ENCODE assay signal across 20 cellular contexts in the genomic region with DNA sequence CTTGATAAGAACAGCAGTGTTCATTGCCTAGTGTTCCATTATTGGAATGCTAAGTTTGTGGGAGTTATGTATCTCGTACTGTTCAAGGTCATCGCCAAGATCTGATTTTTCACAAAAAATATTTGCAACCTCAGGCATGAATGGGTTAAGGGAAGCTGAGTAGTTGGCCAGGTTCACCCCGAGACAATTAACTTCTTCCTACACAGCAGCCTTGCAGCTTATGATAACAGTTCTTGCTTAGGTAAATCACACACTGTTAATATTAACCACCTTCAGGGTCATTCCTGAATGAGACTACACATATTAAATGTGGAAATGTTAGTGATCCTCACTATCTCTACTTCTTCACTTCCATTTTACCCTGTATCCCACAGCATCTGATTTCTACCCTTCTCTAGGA. TPM values are rescaled to one million over a fixed set of nuclear protein-coding genes. Genes with fewer than 3 reads are reported as not detected.
DNase-seq lines count a peak whose midpoint lies in the region; ATAC-seq, FAIRE-seq and TF ChIP-seq lines count a peak whose summit lies in the region.
"Had no signal": no experiment of that assay in that cellular context is flagged by ENCODE, and none has a peak within 500 bp of the region (broad histone marks: within the 10 kb centered on the region; RNA-seq: fewer than 3 reads in every experiment).

No MANE protein-coding gene starts in this region.

- intact Hi-C loops in pancreas (cut with DNase I): no loop called here

- H3K9me3 ChIP-seq in pancreas: no peaks in the 10 kb centered on the region

- peaks cover 3 to 29% (median 7%) of the 10 kb centered on the region in 3 donors for H3K4me1 ChIP-seq in pancreas

- DNase-seq in GM12891 (ENCODE audit: insufficient read length, low spot score) (no peak), kidney glomerular epithelial cell (lab: John Stamatoyannopoulos, UW) (peak; percentile 45), pancreas (no peak), type B pancreatic cell (ENCODE audit: extremely low spot score, unreplicated experiment) (no peak), T-helper 9 cell (no peak)
- DNase-seq in activated CD4-positive, alpha-beta T cell treated with anti-CD3 and anti-CD28 coated beads, Interleukin-2, amount 10 ng/mL, durations not matched to agents 7 days and 5 days: no peak
- DNase-seq: AML-193; Calu3; CD4-positive, alpha-beta T cell; DND-41; EL; HCEC 1CT; KG1 had no signal

- TF ChIP-seq CTCF in pancreas (IDR thresholded peaks at IDR 0.05): no peak
- TF ChIP-seq CTCF in type B pancreatic cell (conservative IDR thresholded peaks at IDR 0.05): no peak

- WGBS in pancreas, 2 donors: 6% methylated on average over 3 of the region's 3 CpGs

- H3K4me1 Mint-ChIP-seq in type B pancreatic cell (ENCODE audit: unreplicated experiment): peaks cover 10% of the 10 kb centered on the region
- H3K4me1 Mint-ChIP-seq in activated CD4-positive, alpha-beta T cell treated with anti-CD3 and anti-CD28 coated beads, Interleukin-2, amount 10 ng/mL, durations not matched to agents 7 days and 5 days: peaks cover 12% of the 10 kb centered on the region
- H3K4me1 Mint-ChIP-seq: GM23338 had no signal

- H3K4me3 ChIP-seq in pancreas: no peak overlapping the region
- H3K4me3 ChIP-seq: GM12878, GM23338 had no signal

- H3K27me3 Mint-ChIP-seq in type B pancreatic cell: no peaks in the 10 kb centered on the region
- peaks cover 9% of the 10 kb centered on the region for H3K27me3 Mint-ChIP-seq in activated CD4-positive, alpha-beta T cell treated with anti-CD3 and anti-CD28 coated beads, Interleukin-2, amount 10 ng/mL, durations not matched to agents 7 days and 5 days

- POLR2A ChIA-PET in activated CD4-positive, alpha-beta T cell treated with anti-CD3 and anti-CD28 coated beads, Interleukin-2, amount 10 ng/mL, durations not matched to agents 7 days and 5 days (lab: Charles Lee): no interaction called here

- CTCF ChIA-PET in activated CD4-positive, alpha-beta T cell treated with anti-CD3 and anti-CD28 coated beads, Interleukin-2, amount 10 ng/mL, durations not matched to agents 7 days and 5 days (lab: Charles Lee): interaction anchor here (0.5 to 1.2 kb wide), 2 partner anchors 29 to 87 kb away, joined by 3 to 4 read pairs; no protein-coding TSS in a partner anchor

- peak; percentile 28 for FAIRE-seq in GM12891 (lab: Jason Lieb, UNC)
- no peak for FAIRE-seq in pancreas (lab: Jason Lieb, UNC)
- FAIRE-seq: A204.1, GM12878, H54 had no signal

- no peak for TF ChIP-seq POLR2A in GM12891 (IDR thresholded peaks at IDR 0.05; ENCODE audit: low read depth, low read length)

- no peaks in the 10 kb centered on the region for H3K36me3 Mint-ChIP-seq in type B pancreatic cell
- no peaks in the 10 kb centered on the region for H3K36me3 Mint-ChIP-seq in activated CD4-positive, alpha-beta T cell treated with anti-CD3 and anti-CD28 coated beads, Interleukin-2, amount 10 ng/mL, durations not matched to agents 7 days and 5 days (ENCODE audit: low read depth)

- no peaks in the 10 kb centered on the region for H3K36me3 ChIP-seq in pancreas

- H3K9me3 Mint-ChIP-seq in type B pancreatic cell: no peaks in the 10 kb centered on the region
- H3K9me3 Mint-ChIP-seq in activated CD4-positive, alpha-beta T cell treated with anti-CD3 and anti-CD28 coated beads, Interleukin-2, amount 10 ng/mL, durations not matched to agents 7 days and 5 days: no peaks in the 10 kb centered on the region
- H3K9me3 Mint-ChIP-seq: CD4-positive, alpha-beta T cell; GM23338 had no signal

- H3K27me3 ChIP-seq in pancreas: no peaks in the 10 kb centered on the region

- ATAC-seq in pancreas (peak; percentile 53 to 86 (median 73)), HG03025 (IDR thresholded peaks at IDR 0.05; ENCODE audit: low FRiP score, unreplicated experiment) (no peak), HG03196 (IDR thresholded peaks at IDR 0.05; ENCODE audit: unreplicated experiment) (no peak)
- ATAC-seq: GM12878, GM23338 had no signal

- no peak overlapping the region for H3K27ac Mint-ChIP-seq in type B pancreatic cell
- no peak overlapping the region for H3K27ac Mint-ChIP-seq in activated CD4-positive, alpha-beta T cell treated with anti-CD3 and anti-CD28 coated beads, Interleukin-2, amount 10 ng/mL, durations not matched to agents 7 days and 5 days
- H3K27ac Mint-ChIP-seq: CD4-positive, alpha-beta T cell; GM23338 had no signal

- H3K27ac ChIP-seq in pancreas: peak overlapping the region in 2 of 4 donors; percentile 50 to 75
- H3K27ac ChIP-seq: C4-2B had no signal

- peak overlapping the region; percentile 8 for H3K4me3 Mint-ChIP-seq in type B pancreatic cell
- H3K4me3 Mint-ChIP-seq in activated CD4-positive, alpha-beta T cell treated with anti-CD3 and anti-CD28 coated beads, Interleukin-2, amount 10 ng/mL, durations not matched to agents 7 days and 5 days: no peak overlapping the region
- H3K4me3 Mint-ChIP-seq: CD4-positive, alpha-beta T cell; GM23338 had no signal

TF ChIP-seq in GM12891, 5 proteins besides CTCF, POLR2A, EP300 and RAD21:
- TF ChIP-seq TAF1 (IDR thresholded peaks at IDR 0.05; ENCODE audit: low read depth, low read length) (no peak), POU2F2 (IDR thresholded peaks at IDR 0.05; ENCODE audit: low read depth, low read length) (no peak), PAX5 (IDR thresholded peaks at IDR 0.05; ENCODE audit: insufficient read depth, low read length, severe bottlenecking) (no peak), SPI1 (IDR thresholded peaks at IDR 0.05; ENCODE audit: low read depth, low read length) (no peak), POLR2AphosphoS5 (IDR thresholded peaks at IDR 0.05; ENCODE audit: low read depth, low read length) (no peak)

RNA-seq across cellular contexts. Expression of a gene that starts 18.0 kb away (rescaled TPM):
- 43.4 TPM for polyA plus RNA-seq in GM12891 (2012; ENCODE audit: low read depth, missing spikeins)
- total RNA-seq in pancreas (100 to 1,000 TPM in 4 of 6 donors, 10 to 100 TPM in 2; 70.9 to 144 (median 127) TPM), type B pancreatic cell (ENCODE audit: low replicate concordance) (44.6 and 56.3 TPM in 2 replicates)
- 100 to 1,000 TPM in 1 of 2 donors, 10 to 100 TPM in 1; 97.3 to 155 TPM for polyA plus RNA-seq in pancreas
- total RNA-seq in activated CD4-positive, alpha-beta T cell treated with anti-CD3 and anti-CD28 coated beads, Interleukin-2, amount 10 ng/mL, durations not matched to agents 7 days and 5 days: 10 to 100 TPM; 44.2 to 45.6 TPM

RNA-seq across cellular contexts. Expression of a gene that starts 41.6 kb away (rescaled TPM):
- polyA plus RNA-seq in GM12891 (2012; ENCODE audit: low read depth, missing spikeins): 4.0 TPM
- total RNA-seq in pancreas (1 to 10 TPM in 4 of 6 donors, under 1 TPM in 2; 0.74 to 6.3 (median 1.3) TPM), type B pancreatic cell (ENCODE audit: low replicate concordance) (3.2 and 6.9 TPM in 2 replicates)
- polyA plus RNA-seq in pancreas: 1 to 10 TPM; 2.7 to 4.2 TPM
- total RNA-seq in activated CD4-positive, alpha-beta T cell treated with anti-CD3 and anti-CD28 coated beads, Interleukin-2, amount 10 ng/mL, durations not matched to agents 7 days and 5 days: 1 to 10 TPM; 1.1 to 1.2 TPM

RNA-seq across cellular contexts. Expression of a gene that starts 50.0 kb away (rescaled TPM):
- 121 TPM for polyA plus RNA-seq in GM12891 (2012; ENCODE audit: low read depth, missing spikeins)
- total RNA-seq in pancreas (10 to 100 TPM; 45.1 to 96.0 (median 61.7) TPM), type B pancreatic cell (ENCODE audit: low replicate concordance) (161 and 168 TPM in 2 replicates)
- 10 to 100 TPM; 29.5 to 42.1 TPM for polyA plus RNA-seq in pancreas
- total RNA-seq in activated CD4-positive, alpha-beta T cell treated with anti-CD3 and anti-CD28 coated beads, Interleukin-2, amount 10 ng/mL, durations not matched to agents 7 days and 5 days: 100 to 1,000 TPM in 1 of 2 experiments, 10 to 100 TPM in 1; 89.6 to 114 TPM

RNA-seq across cellular contexts. Expression of a gene that starts 55.3 kb away (rescaled TPM):
- polyA plus RNA-seq in GM12891 (2012; ENCODE audit: low read depth, missing spikeins): 58.4 TPM
- 10 to 100 TPM; 25.9 to 49.3 (median 32.1) TPM for total RNA-seq in pancreas
- 10 to 100 TPM; 32.4 to 55.6 TPM for polyA plus RNA-seq in pancreas
- 95.3 and 104 TPM in 2 replicates for total RNA-seq in type B pancreatic cell (ENCODE audit: low replicate concordance)
- 100 to 1,000 TPM; 143 to 144 TPM for total RNA-seq in activated CD4-positive, alpha-beta T cell treated with anti-CD3 and anti-CD28 coated beads, Interleukin-2, amount 10 ng/mL, durations not matched to agents 7 days and 5 days

Comparison
In these comparisons a context has a peak if more than half of its experiments do, and no peak if none do; other contexts are left out.
1. ATAC-seq: peak in pancreas (4 of 4); none in HG03025 (single experiment) and HG03196 (single experiment).